In genomic region chr2:20797096-20797495, GRCh38 we compare ENCODE assay signal across 15 cellular contexts. TPM values are rescaled to one million over a fixed set of nuclear protein-coding genes. Genes with fewer than 3 reads are reported as not detected.
DNase-seq lines count a peak whose midpoint lies in the region; ATAC-seq and TF ChIP-seq lines count a peak whose summit lies in the region.
"Had no signal": no experiment of that assay in that cellular context is flagged by ENCODE, and none has a peak within 500 bp of the region (broad histone marks: within the 10 kb centered on the region; RNA-seq: fewer than 3 reads in every experiment).

No MANE protein-coding gene starts in this region.

- H3K27ac Mint-ChIP-seq in WTC11: peak overlapping the region; percentile 2
- H3K27ac Mint-ChIP-seq in type B pancreatic cell: peak overlapping the region; percentile 52
- H3K27ac Mint-ChIP-seq: memory B cell had no signal

- H3K27me3 Mint-ChIP-seq in WTC11 (ENCODE audit: low read depth): no peaks in the 10 kb centered on the region
- H3K27me3 Mint-ChIP-seq in type B pancreatic cell: no peaks in the 10 kb centered on the region
- H3K27me3 Mint-ChIP-seq: memory B cell had no signal

- no peak for TF ChIP-seq POLR2A in gastroesophageal sphincter (IDR thresholded peaks at IDR 0.05)

- no peak for TF ChIP-seq EP300 in gastroesophageal sphincter (IDR thresholded peaks at IDR 0.05)

- H3K36me3 ChIP-seq in gastroesophageal sphincter: peaks cover 0 to 10% of the 10 kb centered on the region in 2 donors
- H3K36me3 ChIP-seq: MG63 had no signal

- DNase-seq in WTC11 (ENCODE audit: low spot score): no peak
- no peak for DNase-seq in type B pancreatic cell (ENCODE audit: extremely low spot score, unreplicated experiment)
- no peak for DNase-seq in SHP77 (lab: John Stamatoyannopoulos, UW)
- no peak for DNase-seq in NCI-H2107 treated with DMSO at 0.1 percent for 48 hours (lab: John Stamatoyannopoulos, UW; ENCODE audit: unreplicated experiment)
- DNase-seq: activated CD8-positive, alpha-beta memory T cell treated with anti-CD3 and anti-CD28 coated beads for 24 hours; amygdala; BE2C; MG63; NCI-H1930; NCI-H524; stomach had no signal

- ATAC-seq in GM19043 (IDR thresholded peaks at IDR 0.05; ENCODE audit: low read depth, unreplicated experiment) (peak; percentile 50), HG02798 (IDR thresholded peaks at IDR 0.05; ENCODE audit: poor library complexity, unreplicated experiment) (peak; percentile 44), WTC11 (0 out of 2 replicates have a peak, but pooled peaks have one; percentile 20), gastroesophageal sphincter (no peak)

- H3K4me1 Mint-ChIP-seq in WTC11 (peaks cover 21% of the 10 kb centered on the region), type B pancreatic cell (ENCODE audit: unreplicated experiment) (peaks cover 14% of the 10 kb centered on the region)

- TF ChIP-seq CTCF in WTC11 (IDR thresholded peaks at IDR 0.05) (no peak), type B pancreatic cell (conservative IDR thresholded peaks at IDR 0.05) (no peak), gastroesophageal sphincter (IDR thresholded peaks at IDR 0.05) (no peak)

- no peaks in the 10 kb centered on the region for H3K9me3 ChIP-seq in gastroesophageal sphincter
- H3K9me3 ChIP-seq: BE2C, MG63 had no signal

- 72 to 95% methylated on average over 3 of the region's 3 CpGs for WGBS in gastroesophageal sphincter (ENCODE audit: low coverage in 1 of 2), 2 donors

- H3K4me1 ChIP-seq in gastroesophageal sphincter: no peaks in the 10 kb centered on the region
- H3K4me1 ChIP-seq: stomach had no signal

- POLR2A ChIA-PET in WTC11 (lab: Charles Lee): no interaction called here

- H3K27me3 ChIP-seq in gastroesophageal sphincter: no peaks in the 10 kb centered on the region
- H3K27me3 ChIP-seq: BE2C, MG63, stomach had no signal

- H3K9me3 Mint-ChIP-seq in WTC11 (peaks cover 18% of the 10 kb centered on the region), type B pancreatic cell (peaks cover 14% of the 10 kb centered on the region)

- H3K36me3 Mint-ChIP-seq in WTC11: peaks cover 25% of the 10 kb centered on the region
- H3K36me3 Mint-ChIP-seq in type B pancreatic cell: peaks cover 56% of the 10 kb centered on the region

- no peak overlapping the region for H3K27ac ChIP-seq in gastroesophageal sphincter
- H3K27ac ChIP-seq: stomach had no signal

- H3K4me3 Mint-ChIP-seq in WTC11 (no peak overlapping the region; the same call in 1 of the 2 replicates), type B pancreatic cell (no peak overlapping the region)
- H3K4me3 Mint-ChIP-seq: memory B cell had no signal

- CTCF ChIA-PET in WTC11 (lab: Charles Lee): interaction anchor here (0.8 to 1.6 kb wide), 2 partner anchors 16 to 136 kb away, joined by 3 to 5 read pairs; no protein-coding TSS in a partner anchor

- no peak overlapping the region for H3K4me3 ChIP-seq in gastroesophageal sphincter
- H3K4me3 ChIP-seq: MG63, stomach had no signal

TF ChIP-seq in WTC11, 78 proteins besides CTCF, POLR2A, EP300 and RAD21:
- TF ChIP-seq KAT7 (CRISPR knock-in tag; IDR thresholded peaks at IDR 0.05; ENCODE audit: borderline replicate concordance) (no peak), JUN (CRISPR knock-in tag; IDR thresholded peaks at IDR 0.05) (no peak), FOXJ3 (CRISPR knock-in tag; IDR thresholded peaks at IDR 0.05; ENCODE audit: borderline replicate concordance) (no peak)

RNA-seq across cellular contexts. Expression of gene LDAH, which starts 25.8 kb away (rescaled TPM):
- total RNA-seq in WTC11 (2021) (16.1 to 20.5 TPM (median 17.7 TPM) in 3 replicates), type B pancreatic cell (ENCODE audit: low replicate concordance) (26.9 and 30.1 TPM in 2 replicates), gastroesophageal sphincter (10 to 100 TPM; 10.5 to 19.0 (median 14.5) TPM)
